Comparison of ENCODE assay signal across 8 cellular contexts in genomic region chr11:353315-353857, GRCh38. TPM values are rescaled to one million over a fixed set of nuclear protein-coding genes. Genes with fewer than 3 reads are reported as not detected.
DNase-seq lines count a peak whose midpoint lies in the region; ATAC-seq and TF ChIP-seq lines count a peak whose summit lies in the region.

No MANE protein-coding gene starts in this region.

- no peak overlapping the region for H3K9ac ChIP-seq in Karpas-422 (ENCODE audit: low read length)

- 20 to 30% methylated on average over 12 of the region's 12 CpGs for WGBS in heart right ventricle, 2 donors
- WGBS in prostate gland: 9% methylated on average over 12 of the region's 12 CpGs

- H3K4me3 Mint-ChIP-seq in activated T-helper 17 cell treated with anti-CD3 and anti-CD28 coated beads, Interleukin-2, amount 50 U/mL, for 72 hours: peak overlapping the region; percentile 10

- no peak overlapping the region for H2AFZ ChIP-seq in Karpas-422 (ENCODE audit: low read length)

- DNase-seq in ELF-1 (ENCODE audit: low read depth, low spot score): peak; percentile 76
- peak; percentile 84 to 88 for DNase-seq in heart right ventricle
- peak; percentile 88 for DNase-seq in prostate gland (ENCODE audit: low spot score)
- DNase-seq in stimulated activated CD4-positive, alpha-beta T cell treated with anti-CD3 and anti-CD28 coated beads, Interleukin-4, amount 100 ng/mL, for 24 hours: no peak
- no peak for DNase-seq in Karpas-422
- no peak for DNase-seq in RPMI8226
- no peak for DNase-seq in effector CD4-positive, alpha-beta T cell

- H3K4me2 ChIP-seq in Karpas-422 (ENCODE audit: low read depth, low read length, poor library complexity, severe bottlenecking): no peak overlapping the region

- no peak for TF ChIP-seq CTCF in heart right ventricle (IDR thresholded peaks at IDR 0.05)
- TF ChIP-seq CTCF in prostate gland (IDR thresholded peaks at IDR 0.05): no peak

- H3K4me1 ChIP-seq in heart right ventricle: peaks cover 5 to 53% (median 35%) of the 10 kb centered on the region in 9 donors
- H3K4me1 ChIP-seq in prostate gland (replicated peaks): no peaks in the 10 kb centered on the region
- H3K4me1 ChIP-seq in Karpas-422 (ENCODE audit: low read length): peaks cover 13% of the 10 kb centered on the region

- TF ChIP-seq POLR2A in prostate gland (IDR thresholded peaks at IDR 0.05): peak; percentile 67

- no peaks in the 10 kb centered on the region for H3K27me3 Mint-ChIP-seq in activated T-helper 17 cell treated with anti-CD3 and anti-CD28 coated beads, Interleukin-2, amount 50 U/mL, for 72 hours

- no peaks in the 10 kb centered on the region for H4K20me1 ChIP-seq in Karpas-422 (ENCODE audit: insufficient read depth, low read depth, low read length)

- H3K36me3 Mint-ChIP-seq in activated T-helper 17 cell treated with anti-CD3 and anti-CD28 coated beads, Interleukin-2, amount 50 U/mL, for 72 hours (ENCODE audit: low read depth): no peaks in the 10 kb centered on the region

- H3K4me3 ChIP-seq in heart right ventricle (peak overlapping the region in 1 of 10 donors; percentile 11), prostate gland (no peak overlapping the region), Karpas-422 (ENCODE audit: low read length) (no peak overlapping the region)

- H3K9me3 ChIP-seq in heart right ventricle (no peaks in the 10 kb centered on the region), prostate gland (no peaks in the 10 kb centered on the region), Karpas-422 (ENCODE audit: low read length) (0 out of 2 replicates have a peak, but pooled peaks cover 4% of the 10 kb centered on the region)

- intact Hi-C loops in heart right ventricle (cut with DNase I): loop anchor here in 3 of 10 donors (2.0 to 10.0 kb wide), 5 partner anchors 17 to 149 kb away; partner anchors contain the start of genes BET1L (in 1 of the 3), IFITM1 (in 1 of the 3), IFITM2 (in 1 of the 3) and RIC8A (in 1 of the 3)
- intact Hi-C loops in prostate gland (cut with DNase I): no loop called here

- no peaks in the 10 kb centered on the region for H3K79me2 ChIP-seq in Karpas-422 (ENCODE audit: low read length)

- H3K27me3 ChIP-seq in heart right ventricle (no peaks in the 10 kb centered on the region), prostate gland (replicated peaks; ENCODE audit: insufficient read depth) (no peaks in the 10 kb centered on the region), Karpas-422 (ENCODE audit: low read length) (no peaks in the 10 kb centered on the region)

- no peaks in the 10 kb centered on the region for H3K9me2 ChIP-seq in Karpas-422 (replicated peaks; ENCODE audit: insufficient read depth, low read length)

- no peak for ATAC-seq in activated T-helper 17 cell treated with anti-CD3 and anti-CD28 coated beads, Interleukin-2, amount 50 U/mL, for 72 hours (replicated peaks)
- ATAC-seq in heart right ventricle: peak; percentile 46 to 82 (median 60)

- H3K27ac Mint-ChIP-seq in activated T-helper 17 cell treated with anti-CD3 and anti-CD28 coated beads, Interleukin-2, amount 50 U/mL, for 72 hours: peak overlapping the region; percentile 40

- peaks cover 11% of the 10 kb centered on the region for H3K4me1 Mint-ChIP-seq in activated T-helper 17 cell treated with anti-CD3 and anti-CD28 coated beads, Interleukin-2, amount 50 U/mL, for 72 hours

- H3K9me3 Mint-ChIP-seq in activated T-helper 17 cell treated with anti-CD3 and anti-CD28 coated beads, Interleukin-2, amount 50 U/mL, for 72 hours: no peaks in the 10 kb centered on the region

- H3K36me3 ChIP-seq in heart right ventricle (no peaks in the 10 kb centered on the region), prostate gland (no peaks in the 10 kb centered on the region), Karpas-422 (ENCODE audit: insufficient read depth, low read length) (no peaks in the 10 kb centered on the region)

- H3K27ac ChIP-seq in heart right ventricle (peak overlapping the region; percentile 93 to 100 (median 98)), prostate gland (peak overlapping the region; percentile 88 to 94), Karpas-422 (ENCODE audit: low read length) (no peak overlapping the region)

RNA-seq across cellular contexts. Expression of gene B4GALNT4, which starts 15.9 kb away (rescaled TPM):
- total RNA-seq in activated T-helper 17 cell treated with anti-CD3 and anti-CD28 coated beads, Interleukin-2, amount 50 U/mL, for 72 hours: 1 to 10 TPM; 1.4 to 9.4 TPM
- 1 to 10 TPM in 1 of 10 donors, under 1 TPM in 6, not detected in 3; 0.09 to 1.6 (median 0.25) TPM for total RNA-seq in heart right ventricle
- polyA plus RNA-seq in heart right ventricle: 1 to 10 TPM in 1 of 2 donors, under 1 TPM in 1; 0.75 to 1.7 TPM
- 10 to 100 TPM in 1 of 2 donors, 1 to 10 TPM in 1; 5.8 to 14.2 TPM for total RNA-seq in prostate gland
- total RNA-seq in Karpas-422 (2014; rRNA removed; shearing (Covaris generic); ENCODE audit: low replicate concordance): not detected in 2 replicates

RNA-seq across cellular contexts. Expression of gene IFITM3, which starts 32.7 kb away (rescaled TPM):
- total RNA-seq in activated T-helper 17 cell treated with anti-CD3 and anti-CD28 coated beads, Interleukin-2, amount 50 U/mL, for 72 hours: 10 to 100 TPM in 1 of 2 donors, 1 to 10 TPM in 1; 2.7 to 26.0 TPM
- 100 to 1,000 TPM in 9 of 10 donors, 10 to 100 TPM in 1; 94.1 to 591 (median 172) TPM for total RNA-seq in heart right ventricle
- 1,000 to 10,000 TPM in 1 of 2 donors, 100 to 1,000 TPM in 1; 676 to 1,409 TPM for polyA plus RNA-seq in heart right ventricle
- total RNA-seq in prostate gland: 100 to 1,000 TPM; 123 to 477 TPM
- 1.7 TPM in 1 of 2 replicates, not detected in the other for total RNA-seq in Karpas-422 (2014; rRNA removed; shearing (Covaris generic); ENCODE audit: low replicate concordance)

RNA-seq across cellular contexts. Expression of gene IFITM1, which starts 39.5 kb away (rescaled TPM):
- total RNA-seq in activated T-helper 17 cell treated with anti-CD3 and anti-CD28 coated beads, Interleukin-2, amount 50 U/mL, for 72 hours: 10 to 100 TPM; 95.7 to 97.1 TPM
- 100 to 1,000 TPM in 4 of 10 donors, 10 to 100 TPM in 6; 51.6 to 182 (median 94.9) TPM for total RNA-seq in heart right ventricle
- 100 to 1,000 TPM; 235 to 427 TPM for polyA plus RNA-seq in heart right ventricle
- 100 to 1,000 TPM in 1 of 2 donors, 10 to 100 TPM in 1; 73.9 to 182 TPM for total RNA-seq in prostate gland
- total RNA-seq in Karpas-422 (2014; rRNA removed; shearing (Covaris generic); ENCODE audit: low replicate concordance): 125 and 216 TPM in 2 replicates

RNA-seq across cellular contexts. Expression of gene PKP3, which starts 40.6 kb away (rescaled TPM):
- total RNA-seq in activated T-helper 17 cell treated with anti-CD3 and anti-CD28 coated beads, Interleukin-2, amount 50 U/mL, for 72 hours: not detected
- 1 to 10 TPM in 4 of 10 donors, under 1 TPM in 6; 0.19 to 3.0 (median 0.74) TPM for total RNA-seq in heart right ventricle
- under 1 TPM; 0.13 to 0.80 TPM for polyA plus RNA-seq in heart right ventricle
- total RNA-seq in prostate gland: 10 to 100 TPM; 58.6 to 88.4 TPM
- 0.76 TPM in 1 of 2 replicates, not detected in the other for total RNA-seq in Karpas-422 (2014; rRNA removed; shearing (Covaris generic); ENCODE audit: low replicate concordance)

RNA-seq across cellular contexts. Expression of gene IFITM2, which starts 45.8 kb away (rescaled TPM):
- 100 to 1,000 TPM; 187 to 261 TPM for total RNA-seq in activated T-helper 17 cell treated with anti-CD3 and anti-CD28 coated beads, Interleukin-2, amount 50 U/mL, for 72 hours
- total RNA-seq in heart right ventricle (100 to 1,000 TPM in 7 of 10 donors, 10 to 100 TPM in 3; 57.2 to 333 (median 144) TPM), prostate gland (100 to 1,000 TPM in 1 of 2 donors, 10 to 100 TPM in 1; 96.6 to 149 TPM)
- 100 to 1,000 TPM; 423 to 843 TPM for polyA plus RNA-seq in heart right ventricle
- 18.5 and 19.4 TPM in 2 replicates for total RNA-seq in Karpas-422 (2014; rRNA removed; shearing (Covaris generic); ENCODE audit: low replicate concordance)

Comparison
In these comparisons a context has a peak if more than half of its experiments do, and no peak if none do; other contexts are left out.
1. DNase-seq: peak in ELF-1 (single experiment), heart right ventricle (2 of 2) and prostate gland (single experiment); none in stimulated activated CD4-positive, alpha-beta T cell treated with anti-CD3 and anti-CD28 coated beads, Interleukin-4, amount 100 ng/mL, for 24 hours (single experiment), Karpas-422 (single experiment), RPMI8226 (single experiment) and effector CD4-positive, alpha-beta T cell (single experiment).